In genomic region chr22:30128511-30128910, GRCh38 we compare ENCODE assay signal across 32 cellular contexts. TPM values are rescaled to one million over a fixed set of nuclear protein-coding genes. Genes with fewer than 3 reads are reported as not detected.
"Had no signal": no experiment of that assay in that cellular context is flagged by ENCODE, and none has a peak within 500 bp of the region (broad histone marks: within the 10 kb centered on the region; RNA-seq: fewer than 3 reads in every experiment).

No MANE protein-coding gene starts in this region.

- ATAC-seq: mucosa of descending colon; naive thymus-derived CD4-positive, alpha-beta T cell; natural killer cell treated with Interleukin-12 subunit alpha and Interleukin-12 subunit beta and Interleukin-15 and Interleukin-18, amount 100 ng/mL, for 72 hours; pancreas; psoas muscle; right lobe of liver; stimulated activated memory B cell treated with anti-CD40 and anti-IgM and Interleukin-4, amounts not matched to agents 10 μg/mL and 1 μg/mL and 100 μg/mL, for 72 hours; stimulated activated naive CD8-positive, alpha-beta T cell treated with anti-CD3 and anti-CD28 coated beads, Interleukin-15, amount 100 ng/mL, for 72 hours had no signal

- H3K27me3 ChIP-seq: hepatocyte, pancreas, right atrium auricular region, right lobe of liver, tibial nerve, uterus had no signal

- H3K36me3 ChIP-seq: left ventricle myocardium inferior, pancreas, right atrium auricular region, right lobe of liver, tibial nerve, uterus had no signal

- H3K4me2 ChIP-seq: hepatocyte, smooth muscle cell had no signal

- H2AFZ ChIP-seq: hepatocyte had no signal

- H3K9me3 ChIP-seq: left ventricle myocardium inferior, mucosa of descending colon, pancreas, psoas muscle, right atrium auricular region, right lobe of liver, tibial nerve, uterus had no signal

- H3K79me2 ChIP-seq: hepatocyte had no signal

- DNase-seq: islet precursor cell; left ventricle myocardium inferior; midbrain; mucosa of descending colon; naive thymus-derived CD4-positive, alpha-beta T cell; pancreas; psoas muscle; right lobe of liver; stimulated activated CD4-positive, alpha-beta T cell treated with anti-CD3 and anti-CD28 coated beads, Interleukin-1b, Interleukin-23, amount 100 ng/mL, for 48 hours; stimulated activated CD4-positive, alpha-beta T cell treated with anti-CD3 and anti-CD28 coated beads, Interleukin-2, amount 100 ng/mL, for 48 hours; stimulated activated CD4-positive, alpha-beta T cell treated with anti-CD3 and anti-CD28 coated beads, Interleukin-4, amount 100 ng/mL, for 4 hours; stimulated activated CD8-positive, alpha-beta memory T cell treated with anti-CD3 and anti-CD28 coated beads, Interleukin-4, amount 100 ng/mL, for 48 hours; stimulated activated naive CD4-positive, alpha-beta T cell treated with Interleukin-2 at 50 U/mL for 16 hours; stimulated activated naive CD8-positive, alpha-beta T cell treated with anti-CD3 and anti-CD28 coated beads, Interleukin-15, amount 100 ng/mL, for 72 hours; substantia nigra; uterus had no signal

- H3K27ac ChIP-seq: hepatocyte, left ventricle myocardium inferior, pancreas, psoas muscle, right atrium auricular region, right lobe of liver, tibial nerve, uterus had no signal

- H3K4me3 ChIP-seq: hepatocyte, left ventricle myocardium inferior, lung, mucosa of descending colon, pancreas, psoas muscle, right atrium auricular region, right lobe of liver, smooth muscle cell, tibial nerve, uterus had no signal

- H3K4me1 ChIP-seq: left ventricle myocardium inferior, pancreas, psoas muscle, right atrium auricular region, right lobe of liver, tibial nerve, uterus had no signal

RNA-seq across cellular contexts. Expression of gene HORMAD2, which starts 48.2 kb away (rescaled TPM):
- total RNA-seq: hepatocyte; kidney epithelial cell; left ventricle myocardium inferior; lower leg skin; mesenteric fat pad; mucosa of descending colon; myocyte; natural killer cell treated with Interleukin-12 subunit alpha and Interleukin-12 subunit beta and Interleukin-15 and Interleukin-18, amount 100 ng/mL, for 72 hours; omental fat pad; pancreas; posterior vena cava; psoas muscle; renal cortical epithelial cell; right atrium auricular region; skeletal muscle tissue; tibial nerve; ureter; uterus had no signal
